Comparison of ENCODE assay signal across 9 cellular contexts in the genomic region with DNA sequence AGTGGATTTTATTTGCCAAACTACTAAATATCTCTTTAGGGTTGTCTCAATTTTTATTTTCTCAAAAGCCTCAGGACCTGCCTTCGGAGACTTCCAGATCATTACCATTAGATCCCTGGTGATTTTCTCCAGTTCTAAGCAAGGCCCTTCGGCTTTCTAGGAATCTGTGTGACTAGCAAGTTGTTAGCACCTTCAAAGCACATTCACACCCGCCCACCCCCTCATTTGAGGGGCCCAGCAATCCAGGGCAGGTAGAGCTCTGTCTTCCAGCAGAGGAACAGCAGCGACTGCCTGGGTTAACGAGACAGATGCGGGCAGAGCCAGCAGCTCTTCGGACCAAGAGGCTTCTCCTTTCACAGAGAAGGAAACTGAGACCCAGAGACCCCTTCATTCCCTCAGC. TPM values are rescaled to one million over a fixed set of nuclear protein-coding genes. Genes with fewer than 3 reads are reported as not detected.
DNase-seq lines count a peak whose midpoint lies in the region; ATAC-seq and TF ChIP-seq lines count a peak whose summit lies in the region.
"Had no signal": no experiment of that assay in that cellular context is flagged by ENCODE, and none has a peak within 500 bp of the region (broad histone marks: within the 10 kb centered on the region; RNA-seq: fewer than 3 reads in every experiment).

No MANE protein-coding gene starts in this region.

- no peak overlapping the region for H3T11ph ChIP-seq in H9 (ENCODE audit: low read length)

- no peaks in the 10 kb centered on the region; a peak in 1 of 5 replicates for H3K9me3 Mint-ChIP-seq in H9
- H3K9me3 Mint-ChIP-seq in activated T-helper 1 cell treated with anti-CD3 and anti-CD28 coated beads, Interleukin-12 subunit alpha, Interleukin-12 subunit beta, Interleukin-2, Interleukin-4 antibody, amounts not matched to agents 30 ng/mL and 10 ng/mL and 1 ng/mL, durations not matched to agents 14 hours and 24 hours and 36 hours, result no peaks in the 10 kb centered on the region

- H2BK12ac ChIP-seq in H9 (ENCODE audit: insufficient read length, low read depth, low read length), result no peak overlapping the region

- WGBS in H9 (ENCODE audit: extremely low coverage, insufficient read length, low lambda C conversion rate), result no CpG with 5 or more reads among the region's 7 CpGs
- WGBS in spleen, 5 donors, result 83 to 90% (median 86%) methylated on average over 7 of the region's 7 CpGs

- H3K23ac ChIP-seq in H9 (ENCODE audit: insufficient read length, low read depth, low read length), result no peak overlapping the region

- peak overlapping the region; percentile 82 for H3K4me3 ChIP-seq in right atrium auricular region
- H3K4me3 ChIP-seq in spleen, result peak overlapping the region in 5 of 8 donors; percentile 76 to 98 (median 96)

- no peak overlapping the region for H3K4ac ChIP-seq in H9 (ENCODE audit: low read depth, low read length)

- H3K4me1 Mint-ChIP-seq in H9, result peaks cover 72 to 80% of the 10 kb centered on the region in 2 experiments
- H3K4me1 Mint-ChIP-seq in activated T-helper 1 cell treated with anti-CD3 and anti-CD28 coated beads, Interleukin-12 subunit alpha, Interleukin-12 subunit beta, Interleukin-2, Interleukin-4 antibody, amounts not matched to agents 30 ng/mL and 10 ng/mL and 1 ng/mL, durations not matched to agents 14 hours and 24 hours and 36 hours (ENCODE audit: low read depth), result peaks cover 86% of the 10 kb centered on the region

- peak overlapping the region in 1 of 3 experiments; percentile 39; a peak in 1 of 7 replicates for H3K27ac Mint-ChIP-seq in H9
- H3K27ac Mint-ChIP-seq in activated T-helper 1 cell treated with anti-CD3 and anti-CD28 coated beads, Interleukin-12 subunit alpha, Interleukin-12 subunit beta, Interleukin-2, Interleukin-4 antibody, amounts not matched to agents 30 ng/mL and 10 ng/mL and 1 ng/mL, durations not matched to agents 14 hours and 24 hours and 36 hours, result peak overlapping the region; percentile 95

- H3K79me2 ChIP-seq in H9 (ENCODE audit: insufficient read depth, low read length), result peaks cover 34% of the 10 kb centered on the region; the same call in 1 of the 2 replicates

- DNase-seq in H9 (no peak), right atrium auricular region (ENCODE audit: low spot score) (no peak), spleen (no peak), SHP77 (lab: John Stamatoyannopoulos, UW) (no peak)
- no peak for DNase-seq in activated T-helper 1 cell treated with anti-CD3 and anti-CD28 coated beads, Interleukin-12 subunit alpha, Interleukin-12 subunit beta, Interleukin-2, Interleukin-4 antibody, amounts not matched to agents 30 ng/mL and 10 ng/mL and 1 ng/mL, durations not matched to agents 14 hours and 24 hours and 36 hours (ENCODE audit: low spot score)
- DNase-seq: NCI-H82 had no signal

- H3K9me3 ChIP-seq in H9 (ENCODE audit: control insufficient read depth, low read depth, low read length) (no peaks in the 10 kb centered on the region), right atrium auricular region (no peaks in the 10 kb centered on the region), spleen (no peaks in the 10 kb centered on the region)

- ATAC-seq in HG03520 (IDR thresholded peaks at IDR 0.05; ENCODE audit: unreplicated experiment) (no peak), GM21723 (IDR thresholded peaks at IDR 0.05; ENCODE audit: unreplicated experiment) (no peak), HG03175 (IDR thresholded peaks at IDR 0.05; ENCODE audit: unreplicated experiment) (no peak)

- no peak overlapping the region for H4K5ac ChIP-seq in H9 (ENCODE audit: insufficient read length, low read depth, low read length)

- no peak overlapping the region for H3K14ac ChIP-seq in H9 (ENCODE audit: insufficient read depth, low read length)

- peaks cover 13% of the 10 kb centered on the region for H3K23me2 ChIP-seq in H9 (ENCODE audit: insufficient read length, low read depth, low read length, poor library complexity, severe bottlenecking)

- peaks cover 2% of the 10 kb centered on the region for H4K20me1 ChIP-seq in H9 (ENCODE audit: control insufficient read depth, insufficient read depth, insufficient read length)

- H3K4me3 Mint-ChIP-seq in H9, result peak overlapping the region; percentile 94 to 96
- peak overlapping the region; percentile 97 for H3K4me3 Mint-ChIP-seq in activated T-helper 1 cell treated with anti-CD3 and anti-CD28 coated beads, Interleukin-12 subunit alpha, Interleukin-12 subunit beta, Interleukin-2, Interleukin-4 antibody, amounts not matched to agents 30 ng/mL and 10 ng/mL and 1 ng/mL, durations not matched to agents 14 hours and 24 hours and 36 hours

- H3K56ac ChIP-seq in H9 (ENCODE audit: insufficient read length, low read depth, low read length), result no peak overlapping the region

- H3K36me3 ChIP-seq in right atrium auricular region (peaks cover 64% of the 10 kb centered on the region), spleen (peaks cover 0 to 62% (median 52%) of the 10 kb centered on the region in 6 donors)

- H2AFZ ChIP-seq in H9 (ENCODE audit: low read length), result no peak overlapping the region

- H3K27ac ChIP-seq in H9 (ENCODE audit: insufficient read length, low read depth, low read length), result no peak overlapping the region
- peak overlapping the region; percentile 94 to 97 for H3K27ac ChIP-seq in right atrium auricular region
- H3K27ac ChIP-seq in spleen, result peak overlapping the region in 4 of 8 donors; percentile 94 to 97 (median 96)

- H3K27me3 ChIP-seq in H9 (ENCODE audit: insufficient read depth, low read length) (no peaks in the 10 kb centered on the region), right atrium auricular region (no peaks in the 10 kb centered on the region), spleen (replicated peaks in 1 of 7) (no peaks in the 10 kb centered on the region)

- H3K36me3 Mint-ChIP-seq in H9 (ENCODE audit: insufficient read depth in 1 of 3, low read depth in 3 of 3), result peaks cover 49 to 65% (median 63%) of the 10 kb centered on the region in 3 experiments
- peaks cover 60% of the 10 kb centered on the region for H3K36me3 Mint-ChIP-seq in activated T-helper 1 cell treated with anti-CD3 and anti-CD28 coated beads, Interleukin-12 subunit alpha, Interleukin-12 subunit beta, Interleukin-2, Interleukin-4 antibody, amounts not matched to agents 30 ng/mL and 10 ng/mL and 1 ng/mL, durations not matched to agents 14 hours and 24 hours and 36 hours (ENCODE audit: low read depth)

- no peak overlapping the region for H3K4me2 ChIP-seq in H9 (ENCODE audit: insufficient read depth, insufficient read length, low read length)

- H3K27me3 Mint-ChIP-seq in H9 (ENCODE audit: low read depth), result no peaks in the 10 kb centered on the region
- no peaks in the 10 kb centered on the region for H3K27me3 Mint-ChIP-seq in activated T-helper 1 cell treated with anti-CD3 and anti-CD28 coated beads, Interleukin-12 subunit alpha, Interleukin-12 subunit beta, Interleukin-2, Interleukin-4 antibody, amounts not matched to agents 30 ng/mL and 10 ng/mL and 1 ng/mL, durations not matched to agents 14 hours and 24 hours and 36 hours (ENCODE audit: insufficient read depth)

- no peak overlapping the region for H2BK15ac ChIP-seq in H9 (ENCODE audit: low read depth, low read length)

- no peak overlapping the region for H4K91ac ChIP-seq in H9 (ENCODE audit: insufficient read length, low read depth, low read length)

- TF ChIP-seq CTCF in H9 (conservative IDR thresholded peaks at IDR 0.05) (no peak), right atrium auricular region (IDR thresholded peaks at IDR 0.05) (no peak), spleen (IDR thresholded peaks at IDR 0.05 in 8 of 11, conservative IDR thresholded peaks at IDR 0.05 in 3 of 11) (no peak)

- H3K9ac ChIP-seq in H9 (ENCODE audit: extremely low read depth, insufficient read length, low read length), result no peak overlapping the region

- no peak overlapping the region for H4K8ac ChIP-seq in H9 (replicated peaks; ENCODE audit: insufficient read length, low read depth, low read length)

- peaks cover 3% of the 10 kb centered on the region for H3K79me1 ChIP-seq in H9 (ENCODE audit: insufficient read depth, low read depth, low read length, poor library complexity, severe bottlenecking)

- H2BK120ac ChIP-seq in H9 (ENCODE audit: low read depth, low read length, poor library complexity, severe bottlenecking), result no peak overlapping the region

- no peak overlapping the region for H3K18ac ChIP-seq in H9 (ENCODE audit: insufficient read length, low read depth, low read length)

- no peak for TF ChIP-seq POLR2A in spleen (IDR thresholded peaks at IDR 0.05)

- intact Hi-C loops in activated T-helper 1 cell treated with anti-CD3 and anti-CD28 coated beads, Interleukin-12 subunit alpha, Interleukin-12 subunit beta, Interleukin-2, Interleukin-4 antibody, amounts not matched to agents 30 ng/mL and 10 ng/mL and 1 ng/mL, durations not matched to agents 14 hours and 24 hours and 36 hours (cut with micrococcal nuclease), result loop anchor here (10.0 kb wide), 2 partner anchors 510 to 1910 kb away; no protein-coding TSS in a partner anchor
- intact Hi-C loops in spleen (cut with DNase I; ENCODE audit: low total_unique reads), result no loop called here

- H2BK5ac ChIP-seq in H9 (ENCODE audit: insufficient read length, low read length), result no peak overlapping the region

- H2BK20ac ChIP-seq in H9 (ENCODE audit: low read depth, low read length, poor library complexity, severe bottlenecking), result no peak overlapping the region

- H3K4me1 ChIP-seq in H9 (ENCODE audit: insufficient read depth, low read length) (peaks cover 15% of the 10 kb centered on the region), right atrium auricular region (peaks cover 0 to 68% of the 10 kb centered on the region in 2 donors), spleen (peaks cover 16 to 86% (median 79%) of the 10 kb centered on the region in 6 donors)

- H2AK5ac ChIP-seq in H9 (ENCODE audit: insufficient read length, low read length), result no peak overlapping the region

RNA-seq across cellular contexts. Expression of a gene that starts 2.0 kb away (rescaled TPM):
- total RNA-seq in H9 (2021) (366 and 367 TPM in 2 replicates), right atrium auricular region (100 to 1,000 TPM; 109 to 216 TPM), spleen (100 to 1,000 TPM; 124 to 377 (median 192) TPM)
- total RNA-seq in activated T-helper 1 cell treated with anti-CD3 and anti-CD28 coated beads, Interleukin-12 subunit alpha, Interleukin-12 subunit beta, Interleukin-2, Interleukin-4 antibody, amounts not matched to agents 30 ng/mL and 10 ng/mL and 1 ng/mL, durations not matched to agents 14 hours and 24 hours and 36 hours, result 449 and 453 TPM in 2 replicates
- 100 to 1,000 TPM in 1 of 3 donors, 10 to 100 TPM in 2; 56.6 to 105 (median 84.0) TPM for polyA plus RNA-seq in spleen
